8 cellular contexts compared by ENCODE assay signal in the genomic region with DNA sequence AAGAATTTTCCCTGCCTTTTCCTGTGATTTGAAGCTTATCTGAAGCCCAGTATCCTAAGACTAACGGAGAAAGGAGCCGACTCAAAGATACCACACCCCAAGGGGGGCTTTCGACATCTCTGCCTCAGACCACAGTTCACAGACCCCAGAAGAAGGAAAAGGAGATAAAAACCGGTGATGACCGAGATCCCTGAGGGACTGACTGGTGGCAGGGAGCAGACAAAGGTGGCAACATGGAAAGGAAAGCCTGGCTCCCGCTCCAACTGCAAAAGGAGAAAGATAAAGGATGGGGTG. TPM values are rescaled to one million over a fixed set of nuclear protein-coding genes. Genes with fewer than 3 reads are reported as not detected.
DNase-seq lines count a peak whose midpoint lies in the region; ATAC-seq, FAIRE-seq and TF ChIP-seq lines count a peak whose summit lies in the region.

No MANE protein-coding gene starts in this region.

- peaks cover 23 to 24% of the 10 kb centered on the region in 2 experiments for H3K4me1 ChIP-seq in K562 (replicated peaks in 1 of 2; ENCODE audit: control insufficient read depth in 2 of 2, insufficient read depth in 2 of 2, low read length in 2 of 2)
- H3K4me1 ChIP-seq in right lobe of liver = peaks cover 0 to 21% (median 9%) of the 10 kb centered on the region in 4 donors
- H3K4me1 ChIP-seq in transverse colon = peaks cover 14 to 45% (median 28%) of the 10 kb centered on the region in 4 donors

- H3K4me3 ChIP-seq in K562 = peak overlapping the region; percentile 92
- peak overlapping the region; percentile 87 to 100 (median 92) for H3K4me3 ChIP-seq in right lobe of liver
- peak overlapping the region; percentile 71 to 99 (median 94) for H3K4me3 ChIP-seq in transverse colon

- no peak for FAIRE-seq in K562 (lab: Jason Lieb, UNC)

- no peak for TF ChIP-seq CTCF in K562 (IDR thresholded peaks at IDR 0.05 in 2 of 3, conservative IDR thresholded peaks at IDR 0.05 in 1 of 3; ENCODE audit: insufficient read depth in 2 of 3, low read depth in 1 of 3, low read length in 3 of 3)
- TF ChIP-seq CTCF in right lobe of liver (IDR thresholded peaks at IDR 0.05) = no peak
- TF ChIP-seq CTCF in transverse colon (IDR thresholded peaks at IDR 0.05) = no peak

- peak overlapping the region; percentile 95 for H3K4me2 ChIP-seq in K562 (ENCODE audit: insufficient read depth, low read length)

- peak overlapping the region; percentile 98 for H2AFZ ChIP-seq in K562 (ENCODE audit: low read depth, low read length)

- H3K4me1 Mint-ChIP-seq in activated naive CD4-positive, alpha-beta T cell treated with anti-CD3 and anti-CD28 coated beads for 36 hours (ENCODE audit: low read depth) = peaks cover 44% of the 10 kb centered on the region

- H4K20me1 ChIP-seq in K562 (replicated peaks; ENCODE audit: control insufficient read depth, insufficient read depth, low read length) = 0 out of 2 replicates have a peak, but pooled peaks cover 9% of the 10 kb centered on the region

- in situ Hi-C loops in K562 (cut with MboI) (no loop called here), transverse colon (cut with MboI; ENCODE audit: low pct_ligation_motif_present in 1 of 4, low pct_unique_long_range_greater_than_20kb in 1 of 4, low sequenced_read_pairs in 3 of 4) (no loop called here)

- H3K9me3 ChIP-seq in K562 (replicated peaks; ENCODE audit: control insufficient read depth, insufficient read depth, low read depth, low read length) (no peaks in the 10 kb centered on the region), right lobe of liver (no peaks in the 10 kb centered on the region), transverse colon (no peaks in the 10 kb centered on the region)

- CTCF ChIA-PET in activated naive CD4-positive, alpha-beta T cell treated with anti-CD3 and anti-CD28 coated beads for 36 hours (lab: Charles Lee) = no interaction called here
- CTCF ChIA-PET in K562 (lab: Yijun Ruan, JAX; ENCODE audit: low intra/inter-chr PET ratio) = no interaction called here

- peaks cover 53% of the 10 kb centered on the region for H3K79me2 ChIP-seq in K562 (ENCODE audit: control insufficient read depth, insufficient read depth, low read length)

- peaks cover 14% of the 10 kb centered on the region for H3K36me3 Mint-ChIP-seq in activated naive CD4-positive, alpha-beta T cell treated with anti-CD3 and anti-CD28 coated beads for 36 hours (ENCODE audit: low read depth)

- peak overlapping the region; percentile 97 for H3K4me3 Mint-ChIP-seq in activated naive CD4-positive, alpha-beta T cell treated with anti-CD3 and anti-CD28 coated beads for 36 hours

- ATAC-seq in K562 = peak; percentile 10
- ATAC-seq in right lobe of liver = peak in 1 of 4 donors; percentile 11

- no peak for TF ChIP-seq EP300 in K562 (IDR thresholded peaks at IDR 0.05; ENCODE audit: low read length)
- TF ChIP-seq EP300 in transverse colon (IDR thresholded peaks at IDR 0.05; ENCODE audit: low read depth) = no peak

- peaks cover 12% of the 10 kb centered on the region; the same call in 1 of the 3 replicates for H3K36me3 ChIP-seq in K562 (ENCODE audit: control insufficient read depth, insufficient read depth, low read length)
- H3K36me3 ChIP-seq in right lobe of liver = no peaks in the 10 kb centered on the region
- peaks cover 0 to 1% (median 0%) of the 10 kb centered on the region in 4 donors for H3K36me3 ChIP-seq in transverse colon

- no peak for TF ChIP-seq RAD21 in K562 (CRISPR knock-in tag; conservative IDR thresholded peaks at IDR 0.05 in 1 of 2, IDR thresholded peaks at IDR 0.05 in 1 of 2)

- no TSS peak for BruUV-seq in K562 (replicated peaks; lab: Mats Ljungman, UMichigan)

- H3K9ac ChIP-seq in K562 (ENCODE audit: insufficient read depth in 1 of 2, low read depth in 2 of 2, low read length in 2 of 2) = peak overlapping the region; percentile 90 to 99

- peak overlapping the region; percentile 97 for H3K27ac Mint-ChIP-seq in activated naive CD4-positive, alpha-beta T cell treated with anti-CD3 and anti-CD28 coated beads for 36 hours

- TF ChIP-seq POLR2A in K562 (conservative IDR thresholded peaks at IDR 0.05) (no peak), right lobe of liver (IDR thresholded peaks at IDR 0.05) (no peak), transverse colon (IDR thresholded peaks at IDR 0.05) (no peak)

- DNase-seq in activated naive CD4-positive, alpha-beta T cell treated with anti-CD3 and anti-CD28 coated beads for 36 hours = no peak
- no peak for DNase-seq in activated naive CD4-positive, alpha-beta T cell treated with Interleukin-2 at 50 U/mL for 16 hours
- DNase-seq in K562 (ENCODE audit: extremely low read depth in 1 of 4, low spot score in 3 of 4) (no peak), right lobe of liver (no peak), transverse colon (no peak), NCI-H2107 (lab: John Stamatoyannopoulos, UW) (no peak), EL (no peak), head of caudate nucleus (no peak)

- WGBS in K562 (ENCODE audit: insufficient coverage, low coverage, missing lambda C conversion rate) = 0% methylated on average over 6 of the region's 6 CpGs
- WGBS in right lobe of liver (ENCODE audit: insufficient coverage, low coverage, low lambda C conversion rate, missing lambda C conversion rate) = 0% methylated on average over 6 of the region's 6 CpGs
- 0 to 1% methylated on average over 5 to 6 of the region's 6 CpGs for WGBS in transverse colon (ENCODE audit: low coverage in 1 of 2), 2 donors

- no peaks in the 10 kb centered on the region for H3K27me3 ChIP-seq in K562 (ENCODE audit: control insufficient read depth in 2 of 2, insufficient read depth in 2 of 2, low read length in 2 of 2)
- no peaks in the 10 kb centered on the region for H3K27me3 ChIP-seq in right lobe of liver
- H3K27me3 ChIP-seq in transverse colon = no peaks in the 10 kb centered on the region

- POLR2A ChIA-PET in K562 (lab: Yijun Ruan, JAX) = interaction anchor here (0.9 to 4.3 kb wide), 4 partner anchors 11 to 52 kb away, joined by 4 to 24 read pairs (median 6); a partner anchor contains a TSS

- no peaks in the 10 kb centered on the region for H3K27me3 Mint-ChIP-seq in activated naive CD4-positive, alpha-beta T cell treated with anti-CD3 and anti-CD28 coated beads for 36 hours (ENCODE audit: low read depth)

- H3K9me1 ChIP-seq in K562 (ENCODE audit: control insufficient read depth, insufficient read depth, low read length) = no peaks in the 10 kb centered on the region

- H3K27ac ChIP-seq in K562 (ENCODE audit: extremely low read depth, low read depth, low read length) (peak overlapping the region; percentile 90), right lobe of liver (peak overlapping the region; percentile 86 to 99 (median 93)), transverse colon (peak overlapping the region; percentile 93 to 100 (median 99))

- intact Hi-C loops in activated naive CD4-positive, alpha-beta T cell treated with anti-CD3 and anti-CD28 coated beads for 36 hours (cut with micrococcal nuclease) = loop anchor here (1.0 to 5.0 kb wide), 6 partner anchors 18 to 518 kb away; a partner anchor contains a TSS
- intact Hi-C loops in K562 (cut with micrococcal nuclease) (loop anchor here (2.0 to 5.0 kb wide), 3 partner anchors 48 to 124 kb away; a partner anchor contains a TSS), right lobe of liver (cut with DNase I) (no loop called here), transverse colon (cut with DNase I; ENCODE audit: low total_unique reads) (loop anchor here (5.0 kb wide), 2 partner anchors 46 to 104 kb away; a partner anchor contains a TSS), head of caudate nucleus (cut with DNase I) (loop anchor here (2.0 to 5.0 kb wide), 3 partner anchors 46 to 124 kb away; a partner anchor contains a TSS)

- H3K9me3 Mint-ChIP-seq in activated naive CD4-positive, alpha-beta T cell treated with anti-CD3 and anti-CD28 coated beads for 36 hours = no peaks in the 10 kb centered on the region

RNA-seq across cellular contexts. Expression of a gene that starts 0.7 kb away (rescaled TPM):
- 10 to 100 TPM; 23.6 to 24.4 TPM for total RNA-seq in activated naive CD4-positive, alpha-beta T cell treated with anti-CD3 and anti-CD28 coated beads for 36 hours
- 17.7 and 43.3 TPM in 2 replicates for total RNA-seq in K562 (2011; cell fraction: chromatin; rRNA removed; ENCODE audit: low replicate concordance)
- total RNA-seq in K562 (2011; cell fraction: nucleolus; rRNA removed) = 9.7 and 11.1 TPM in 2 replicates
- 15.0 and 17.3 TPM in 2 replicates for total RNA-seq in K562 (2011; cell fraction: nucleoplasm; rRNA removed)
- 10.6 and 11.3 TPM in 2 replicates for total RNA-seq in K562 (2014; rRNA removed)
- 21.3 and 22.3 TPM in 2 replicates for total RNA-seq in K562 (2014; rRNA removed; fragmentation: Illumina TruSeq; extraction: Trizol)
- total RNA-seq in K562 (2015; rRNA removed; fragmentation: Illumina TruSeq; extraction: Trizol) = 24.9 and 25.0 TPM in 2 replicates
- 18.0 and 19.5 TPM in 2 replicates for total RNA-seq in K562 (2021)
- polyA plus RNA-seq in K562 (2011; rRNA removed) = 21.5 and 22.0 TPM in 2 replicates
- polyA plus RNA-seq in K562 (2011; cell fraction: cytosol; rRNA removed) = 7.1 and 12.8 TPM in 2 replicates
- 31.7 and 38.9 TPM in 2 replicates for polyA plus RNA-seq in K562 (2011; cell fraction: nucleus; rRNA removed)
- polyA plus RNA-seq in K562 (2012) = 18.3 and 18.4 TPM in 2 replicates
- 21.6 and 28.7 TPM in 2 replicates for polyA plus RNA-seq in K562 (2014; fragmentation: Illumina TruSeq; extraction: Trizol)
- polyA plus RNA-seq in K562 (2014; fragmentation: Nextera tagmentation; extraction: Ambion mirVana) = 1 to 10 TPM; 5.7 to 8.8 TPM
- 17.3 and 20.8 TPM in 2 replicates for polyA plus RNA-seq in K562 (2014; rRNA removed)
- polyA minus RNA-seq in K562 (2011; rRNA and poly(A)+ RNA removed) = 14.8 and 16.4 TPM in 2 replicates
- 5.0 and 6.4 TPM in 2 replicates for polyA minus RNA-seq in K562 (2011; cell fraction: cytosol; rRNA and poly(A)+ RNA removed)
- 7.7 and 14.3 TPM in 2 replicates for polyA minus RNA-seq in K562 (2011; cell fraction: nucleus; rRNA and poly(A)+ RNA removed)
- 10 to 100 TPM; 12.5 to 19.2 (median 16.1) TPM for total RNA-seq in right lobe of liver
- 100 to 1,000 TPM in 1 of 4 donors, 10 to 100 TPM in 3; 59.1 to 101 (median 86.4) TPM for total RNA-seq in transverse colon

RNA-seq across cellular contexts. Expression of a gene that starts 47.6 kb away (rescaled TPM):
- 100 to 1,000 TPM; 250 to 269 TPM for total RNA-seq in activated naive CD4-positive, alpha-beta T cell treated with anti-CD3 and anti-CD28 coated beads for 36 hours
- total RNA-seq in K562 (2011; cell fraction: chromatin; rRNA removed; ENCODE audit: low replicate concordance) = 228 and 415 TPM in 2 replicates
- 155 and 159 TPM in 2 replicates for total RNA-seq in K562 (2011; cell fraction: nucleolus; rRNA removed)
- 295 and 337 TPM in 2 replicates for total RNA-seq in K562 (2011; cell fraction: nucleoplasm; rRNA removed)
- total RNA-seq in K562 (2014; rRNA removed) (251 and 341 TPM in 2 replicates), K562 (2014; rRNA removed; fragmentation: Illumina TruSeq; extraction: Trizol) (537 and 645 TPM in 2 replicates), K562 (2015; rRNA removed; fragmentation: Illumina TruSeq; extraction: Trizol) (344 and 365 TPM in 2 replicates), K562 (2021) (477 and 495 TPM in 2 replicates), right lobe of liver (100 to 1,000 TPM in 2 of 6 experiments, 10 to 100 TPM in 4; 36.8 to 103 (median 71.4) TPM), transverse colon (100 to 1,000 TPM; 110 to 177 (median 144) TPM)
- polyA plus RNA-seq in K562 (2011; rRNA removed) (333 and 518 TPM in 2 replicates), K562 (2014; fragmentation: Illumina TruSeq; extraction: Trizol) (337 and 448 TPM in 2 replicates), K562 (2014; fragmentation: Nextera tagmentation; extraction: Ambion mirVana) (1,000 to 10,000 TPM in 1 of 2 experiments, 100 to 1,000 TPM in 1; 955 to 1,200 TPM), K562 (2014; rRNA removed) (534 and 652 TPM in 2 replicates)
- 407 and 505 TPM in 2 replicates for polyA plus RNA-seq in K562 (2011; cell fraction: cytosol; rRNA removed)
- polyA plus RNA-seq in K562 (2011; cell fraction: nucleus; rRNA removed) = 332 and 369 TPM in 2 replicates
- 333 and 367 TPM in 2 replicates for polyA plus RNA-seq in K562 (2012)
- polyA minus RNA-seq in K562 (2011; rRNA and poly(A)+ RNA removed) = 453 and 564 TPM in 2 replicates
- 130 and 151 TPM in 2 replicates for polyA minus RNA-seq in K562 (2011; cell fraction: cytosol; rRNA and poly(A)+ RNA removed)
- 191 and 286 TPM in 2 replicates for polyA minus RNA-seq in K562 (2011; cell fraction: nucleus; rRNA and poly(A)+ RNA removed)

Comparison
In these comparisons a context has a peak if more than half of its experiments do, and no peak if none do; other contexts are left out.
1. intact Hi-C loops: an anchor here in activated naive CD4-positive, alpha-beta T cell treated with anti-CD3 and anti-CD28 coated beads for 36 hours (1.0 to 5.0 kb wide), K562 (2.0 to 5.0 kb wide), transverse colon (5.0 kb wide) and head of caudate nucleus (2.0 to 5.0 kb wide); none called in right lobe of liver.